ENCODE assay signal across 1 cellular context in the genomic region with DNA sequence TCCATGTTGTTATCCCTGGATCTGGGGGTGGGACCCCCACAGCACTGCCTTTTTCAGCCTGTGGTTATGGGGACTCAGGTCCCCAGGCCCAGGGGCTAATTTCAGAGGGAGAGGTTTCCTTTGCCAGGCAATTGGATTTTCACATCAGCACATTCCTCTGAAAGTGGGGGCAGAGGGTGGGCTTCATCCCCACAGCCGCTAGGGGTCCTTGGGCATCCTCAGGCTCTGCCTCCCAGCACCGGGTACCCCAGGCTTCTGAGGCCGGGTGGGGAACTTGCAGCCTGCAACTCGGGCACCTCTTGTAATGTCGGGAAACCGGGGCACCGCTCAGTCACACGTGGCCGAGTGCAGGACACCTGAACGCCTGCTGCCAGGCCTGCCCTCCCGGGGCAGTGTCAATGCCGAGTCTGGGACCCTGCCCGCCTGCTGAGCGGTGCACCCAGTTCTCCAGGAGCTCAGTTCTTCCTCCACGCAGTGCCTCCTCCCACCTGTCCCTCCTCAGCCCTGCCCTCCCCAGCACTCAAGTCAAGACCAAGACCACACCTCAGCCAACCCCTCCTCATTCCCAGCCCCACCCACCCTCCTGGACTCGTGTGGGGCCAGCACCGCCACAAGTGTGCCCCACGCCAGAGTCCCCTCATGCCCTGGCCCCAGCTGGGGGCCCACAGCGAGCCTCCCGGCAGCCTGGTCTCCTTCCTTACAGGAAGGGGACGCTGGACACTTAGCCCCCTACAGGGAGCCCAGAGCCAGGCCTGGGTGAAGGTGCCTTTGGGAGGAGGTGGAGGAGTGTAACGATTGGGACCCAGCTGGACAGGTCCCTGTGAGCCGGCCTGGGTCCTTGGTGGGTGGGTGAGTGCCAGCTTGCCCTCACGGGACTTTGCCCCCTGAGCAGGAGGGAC.
TF ChIP-seq lines count a peak whose summit lies in the region.

No MANE protein-coding gene starts in this region.

TF ChIP-seq in GM23338, 12 proteins besides CTCF, POLR2A, EP300 and RAD21 (continued from another document):
- TF ChIP-seq, protein P1, sequence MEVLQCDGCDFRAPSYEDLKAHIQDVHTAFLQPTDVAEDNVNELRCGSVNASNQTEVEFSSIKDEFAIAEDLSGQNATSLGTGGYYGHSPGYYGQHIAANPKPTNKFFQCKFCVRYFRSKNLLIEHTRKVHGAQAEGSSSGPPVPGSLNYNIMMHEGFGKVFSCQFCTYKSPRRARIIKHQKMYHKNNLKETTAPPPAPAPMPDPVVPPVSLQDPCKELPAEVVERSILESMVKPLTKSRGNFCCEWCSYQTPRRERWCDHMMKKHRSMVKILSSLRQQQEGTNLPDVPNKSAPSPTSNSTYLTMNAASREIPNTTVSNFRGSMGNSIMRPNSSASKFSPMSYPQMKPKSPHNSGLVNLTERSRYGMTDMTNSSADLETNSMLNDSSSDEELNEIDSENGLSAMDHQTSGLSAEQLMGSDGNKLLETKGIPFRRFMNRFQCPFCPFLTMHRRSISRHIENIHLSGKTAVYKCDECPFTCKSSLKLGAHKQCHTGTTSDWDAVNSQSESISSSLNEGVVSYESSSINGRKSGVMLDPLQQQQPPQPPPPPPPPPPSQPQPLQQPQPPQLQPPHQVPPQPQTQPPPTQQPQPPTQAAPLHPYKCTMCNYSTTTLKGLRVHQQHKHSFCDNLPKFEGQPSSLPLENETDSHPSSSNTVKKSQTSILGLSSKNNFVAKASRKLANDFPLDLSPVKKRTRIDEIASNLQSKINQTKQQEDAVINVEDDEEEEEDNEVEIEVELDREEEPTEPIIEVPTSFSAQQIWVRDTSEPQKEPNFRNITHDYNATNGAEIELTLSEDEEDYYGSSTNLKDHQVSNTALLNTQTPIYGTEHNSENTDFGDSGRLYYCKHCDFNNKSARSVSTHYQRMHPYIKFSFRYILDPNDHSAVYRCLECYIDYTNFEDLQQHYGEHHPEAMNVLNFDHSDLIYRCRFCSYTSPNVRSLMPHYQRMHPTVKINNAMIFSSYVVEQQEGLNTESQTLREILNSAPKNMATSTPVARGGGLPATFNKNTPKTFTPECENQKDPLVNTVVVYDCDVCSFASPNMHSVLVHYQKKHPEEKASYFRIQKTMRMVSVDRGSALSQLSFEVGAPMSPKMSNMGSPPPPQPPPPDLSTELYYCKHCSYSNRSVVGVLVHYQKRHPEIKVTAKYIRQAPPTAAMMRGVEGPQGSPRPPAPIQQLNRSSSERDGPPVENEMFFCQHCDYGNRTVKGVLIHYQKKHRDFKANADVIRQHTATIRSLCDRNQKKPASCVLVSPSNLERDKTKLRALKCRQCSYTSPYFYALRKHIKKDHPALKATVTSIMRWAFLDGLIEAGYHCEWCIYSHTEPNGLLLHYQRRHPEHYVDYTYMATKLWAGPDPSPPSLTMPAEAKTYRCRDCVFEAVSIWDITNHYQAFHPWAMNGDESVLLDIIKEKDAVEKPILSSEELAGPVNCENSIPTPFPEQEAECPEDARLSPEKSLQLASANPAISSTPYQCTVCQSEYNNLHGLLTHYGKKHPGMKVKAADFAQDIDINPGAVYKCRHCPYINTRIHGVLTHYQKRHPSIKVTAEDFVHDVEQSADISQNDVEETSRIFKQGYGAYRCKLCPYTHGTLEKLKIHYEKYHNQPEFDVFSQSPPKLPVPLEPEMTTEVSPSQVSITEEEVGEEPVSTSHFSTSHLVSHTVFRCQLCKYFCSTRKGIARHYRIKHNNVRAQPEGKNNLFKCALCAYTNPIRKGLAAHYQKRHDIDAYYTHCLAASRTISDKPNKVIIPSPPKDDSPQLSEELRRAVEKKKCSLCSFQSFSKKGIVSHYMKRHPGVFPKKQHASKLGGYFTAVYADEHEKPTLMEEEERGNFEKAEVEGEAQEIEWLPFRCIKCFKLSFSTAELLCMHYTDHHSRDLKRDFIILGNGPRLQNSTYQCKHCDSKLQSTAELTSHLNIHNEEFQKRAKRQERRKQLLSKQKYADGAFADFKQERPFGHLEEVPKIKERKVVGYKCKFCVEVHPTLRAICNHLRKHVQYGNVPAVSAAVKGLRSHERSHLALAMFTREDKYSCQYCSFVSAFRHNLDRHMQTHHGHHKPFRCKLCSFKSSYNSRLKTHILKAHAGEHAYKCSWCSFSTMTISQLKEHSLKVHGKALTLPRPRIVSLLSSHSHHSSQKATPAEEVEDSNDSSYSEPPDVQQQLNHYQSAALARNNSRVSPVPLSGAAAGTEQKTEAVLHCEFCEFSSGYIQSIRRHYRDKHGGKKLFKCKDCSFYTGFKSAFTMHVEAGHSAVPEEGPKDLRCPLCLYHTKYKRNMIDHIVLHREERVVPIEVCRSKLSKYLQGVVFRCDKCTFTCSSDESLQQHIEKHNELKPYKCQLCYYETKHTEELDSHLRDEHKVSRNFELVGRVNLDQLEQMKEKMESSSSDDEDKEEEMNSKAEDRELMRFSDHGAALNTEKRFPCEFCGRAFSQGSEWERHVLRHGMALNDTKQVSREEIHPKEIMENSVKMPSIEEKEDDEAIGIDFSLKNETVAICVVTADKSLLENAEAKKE (CRISPR knock-in tag; IDR thresholded peaks at IDR 0.05) = no peak
- no peak for TF ChIP-seq EZH2 (IDR thresholded peaks at IDR 0.05; ENCODE audit: low read depth, unreplicated experiment)
- no peak for TF ChIP-seq NANOG (IDR thresholded peaks at IDR 0.05; ENCODE audit: borderline replicate concordance)
- no peak for TF ChIP-seq POLR2AphosphoS5 (IDR thresholded peaks at IDR 0.05; ENCODE audit: low read depth)
- TF ChIP-seq, protein P2, sequence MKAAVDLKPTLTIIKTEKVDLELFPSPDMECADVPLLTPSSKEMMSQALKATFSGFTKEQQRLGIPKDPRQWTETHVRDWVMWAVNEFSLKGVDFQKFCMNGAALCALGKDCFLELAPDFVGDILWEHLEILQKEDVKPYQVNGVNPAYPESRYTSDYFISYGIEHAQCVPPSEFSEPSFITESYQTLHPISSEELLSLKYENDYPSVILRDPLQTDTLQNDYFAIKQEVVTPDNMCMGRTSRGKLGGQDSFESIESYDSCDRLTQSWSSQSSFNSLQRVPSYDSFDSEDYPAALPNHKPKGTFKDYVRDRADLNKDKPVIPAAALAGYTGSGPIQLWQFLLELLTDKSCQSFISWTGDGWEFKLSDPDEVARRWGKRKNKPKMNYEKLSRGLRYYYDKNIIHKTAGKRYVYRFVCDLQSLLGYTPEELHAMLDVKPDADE (IDR thresholded peaks at IDR 0.05) = no peak
- no peak for TF ChIP-seq JUNB (IDR thresholded peaks at IDR 0.05; ENCODE audit: unreplicated experiment)
